In the genomic region with DNA sequence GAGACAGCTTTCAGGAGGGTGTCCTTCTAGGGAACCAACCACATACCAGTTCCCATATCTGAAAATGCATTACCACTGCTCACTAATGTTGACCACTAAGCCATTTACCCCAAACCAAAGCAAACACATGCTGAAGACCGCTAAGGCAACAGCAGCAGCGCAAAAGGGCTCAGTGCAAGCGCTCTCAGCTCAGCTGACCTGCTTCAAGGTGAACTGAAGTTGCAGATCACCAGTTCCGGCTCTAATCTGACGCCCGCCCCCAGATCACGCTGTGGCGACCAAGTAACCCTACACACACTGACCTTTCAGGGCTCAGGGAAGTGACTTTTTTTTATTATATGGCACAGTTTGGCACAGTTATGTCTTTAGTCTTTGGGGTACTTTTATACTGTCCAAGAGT, we compare ENCODE assay signal across 1 cellular context.
A peak's percentile ranks its signal among the peaks of the same experiment; 100 is the strongest.
TF ChIP-seq lines count a peak whose summit lies in the region.

No MANE protein-coding gene starts in this region.

TF ChIP-seq in HEK293, 187 proteins besides CTCF, POLR2A, EP300 and RAD21 (continued from another document):
- TF ChIP-seq, protein P1, sequence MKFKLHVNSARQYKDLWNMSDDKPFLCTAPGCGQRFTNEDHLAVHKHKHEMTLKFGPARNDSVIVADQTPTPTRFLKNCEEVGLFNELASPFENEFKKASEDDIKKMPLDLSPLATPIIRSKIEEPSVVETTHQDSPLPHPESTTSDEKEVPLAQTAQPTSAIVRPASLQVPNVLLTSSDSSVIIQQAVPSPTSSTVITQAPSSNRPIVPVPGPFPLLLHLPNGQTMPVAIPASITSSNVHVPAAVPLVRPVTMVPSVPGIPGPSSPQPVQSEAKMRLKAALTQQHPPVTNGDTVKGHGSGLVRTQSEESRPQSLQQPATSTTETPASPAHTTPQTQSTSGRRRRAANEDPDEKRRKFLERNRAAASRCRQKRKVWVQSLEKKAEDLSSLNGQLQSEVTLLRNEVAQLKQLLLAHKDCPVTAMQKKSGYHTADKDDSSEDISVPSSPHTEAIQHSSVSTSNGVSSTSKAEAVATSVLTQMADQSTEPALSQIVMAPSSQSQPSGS (tag by site-specific recombination; IDR thresholded peaks at IDR 0.05; ENCODE audit: low read depth) = no peak
- TF ChIP-seq, protein P2, sequence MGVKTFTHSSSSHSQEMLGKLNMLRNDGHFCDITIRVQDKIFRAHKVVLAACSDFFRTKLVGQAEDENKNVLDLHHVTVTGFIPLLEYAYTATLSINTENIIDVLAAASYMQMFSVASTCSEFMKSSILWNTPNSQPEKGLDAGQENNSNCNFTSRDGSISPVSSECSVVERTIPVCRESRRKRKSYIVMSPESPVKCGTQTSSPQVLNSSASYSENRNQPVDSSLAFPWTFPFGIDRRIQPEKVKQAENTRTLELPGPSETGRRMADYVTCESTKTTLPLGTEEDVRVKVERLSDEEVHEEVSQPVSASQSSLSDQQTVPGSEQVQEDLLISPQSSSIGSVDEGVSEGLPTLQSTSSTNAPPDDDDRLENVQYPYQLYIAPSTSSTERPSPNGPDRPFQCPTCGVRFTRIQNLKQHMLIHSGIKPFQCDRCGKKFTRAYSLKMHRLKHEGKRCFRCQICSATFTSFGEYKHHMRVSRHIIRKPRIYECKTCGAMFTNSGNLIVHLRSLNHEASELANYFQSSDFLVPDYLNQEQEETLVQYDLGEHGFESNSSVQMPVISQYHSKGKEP (tag by site-specific recombination; IDR thresholded peaks at IDR 0.05) = peak; percentile 53
